Comparison of ENCODE assay signal across 1 cellular context in the genomic region with DNA sequence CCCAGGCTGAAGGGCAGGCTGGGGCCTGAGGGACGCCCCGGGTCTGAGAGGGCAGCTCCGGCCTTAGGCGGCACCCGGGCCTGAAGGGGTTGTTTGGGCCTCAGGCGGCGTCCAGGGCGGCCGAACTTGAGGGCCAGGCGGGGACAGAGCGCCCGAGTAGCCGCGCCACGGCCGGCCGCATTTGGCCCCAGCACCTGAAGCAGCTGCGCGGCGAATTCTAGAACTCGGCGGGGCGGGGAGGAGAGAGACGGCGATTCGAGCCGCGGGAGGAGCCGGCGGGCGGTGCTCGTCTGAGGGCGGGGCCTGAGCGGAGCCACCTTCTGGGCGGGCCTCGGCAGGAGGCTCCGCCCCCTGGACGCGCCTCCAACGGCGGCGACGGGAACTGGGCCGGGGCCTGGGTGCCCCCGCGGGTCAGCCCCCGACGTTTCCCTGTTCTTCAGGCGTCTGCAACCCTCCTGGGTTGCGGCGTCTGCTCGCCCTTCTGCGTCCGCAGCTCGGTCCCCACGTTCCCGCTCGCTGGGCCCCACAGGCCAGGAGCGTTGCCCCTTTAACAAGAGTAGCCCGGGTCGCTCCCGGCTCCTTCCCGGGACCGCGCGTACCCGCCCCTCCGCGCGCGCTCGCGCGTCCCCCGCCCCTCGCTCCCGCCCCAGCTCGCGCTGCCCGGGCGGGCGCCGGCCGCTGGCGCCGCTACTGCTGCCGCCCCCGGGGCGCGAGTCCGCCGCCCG.
TF ChIP-seq lines count a peak whose summit lies in the region.

A gene with protein sequence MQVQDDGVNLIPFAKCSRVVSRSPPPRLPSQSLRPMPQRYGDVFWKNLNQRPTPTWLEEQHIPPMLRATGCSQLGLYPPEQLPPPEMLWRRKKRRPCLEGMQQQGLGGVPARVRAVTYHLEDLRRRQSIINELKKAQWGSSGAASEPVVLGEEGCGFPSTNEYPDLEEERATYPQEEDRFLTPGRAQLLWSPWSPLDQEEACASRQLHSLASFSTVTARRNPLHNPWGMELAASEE (minus strand): TSS at position 221 of the 725 bp plus-strand sequence. CDS start 3,085 bp downstream, outside the sequence.
A gene (plus strand): TSS at position 649 of the 725 bp plus-strand sequence. CDS start 2,297 bp downstream, outside the sequence.

TF ChIP-seq in HepG2, 621 proteins besides CTCF, POLR2A, EP300 and RAD21 (continued from another document and continues in another):
- TF ChIP-seq, protein P1, sequence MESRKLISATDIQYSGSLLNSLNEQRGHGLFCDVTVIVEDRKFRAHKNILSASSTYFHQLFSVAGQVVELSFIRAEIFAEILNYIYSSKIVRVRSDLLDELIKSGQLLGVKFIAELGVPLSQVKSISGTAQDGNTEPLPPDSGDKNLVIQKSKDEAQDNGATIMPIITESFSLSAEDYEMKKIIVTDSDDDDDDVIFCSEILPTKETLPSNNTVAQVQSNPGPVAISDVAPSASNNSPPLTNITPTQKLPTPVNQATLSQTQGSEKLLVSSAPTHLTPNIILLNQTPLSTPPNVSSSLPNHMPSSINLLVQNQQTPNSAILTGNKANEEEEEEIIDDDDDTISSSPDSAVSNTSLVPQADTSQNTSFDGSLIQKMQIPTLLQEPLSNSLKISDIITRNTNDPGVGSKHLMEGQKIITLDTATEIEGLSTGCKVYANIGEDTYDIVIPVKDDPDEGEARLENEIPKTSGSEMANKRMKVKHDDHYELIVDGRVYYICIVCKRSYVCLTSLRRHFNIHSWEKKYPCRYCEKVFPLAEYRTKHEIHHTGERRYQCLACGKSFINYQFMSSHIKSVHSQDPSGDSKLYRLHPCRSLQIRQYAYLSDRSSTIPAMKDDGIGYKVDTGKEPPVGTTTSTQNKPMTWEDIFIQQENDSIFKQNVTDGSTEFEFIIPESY (CRISPR knock-in tag; IDR thresholded peaks at IDR 0.05) = no peak
- TF ChIP-seq TGIF2 (CRISPR knock-in tag; IDR thresholded peaks at IDR 0.05) (no peak), ZFX (CRISPR knock-in tag; IDR thresholded peaks at IDR 0.05; ENCODE audit: low read depth) (peak; percentile 83), ZC3H13 (CRISPR knock-in tag; IDR thresholded peaks at IDR 0.05) (0 out of 2 replicates have a peak, but pooled peaks have one; percentile 12), SALL2 (CRISPR knock-in tag; IDR thresholded peaks at IDR 0.05) (no peak), ZSCAN30 (CRISPR knock-in tag; IDR thresholded peaks at IDR 0.05) (no peak), GTF3A (CRISPR knock-in tag; conservative IDR thresholded peaks at IDR 0.05) (no peak), ZNF232 (CRISPR knock-in tag; IDR thresholded peaks at IDR 0.05; ENCODE audit: borderline replicate concordance) (no peak), FOXO1 (CRISPR knock-in tag; IDR thresholded peaks at IDR 0.05) (no peak; the same call in 1 of the 2 replicates), TRIM24 (CRISPR knock-in tag; IDR thresholded peaks at IDR 0.05) (no peak), HOXD1 (CRISPR knock-in tag; IDR thresholded peaks at IDR 0.05) (peak; percentile 24; the same call in 1 of the 2 replicates), ZNF124 (CRISPR knock-in tag; IDR thresholded peaks at IDR 0.05) (no peak), ZNF12 (CRISPR knock-in tag; IDR thresholded peaks at IDR 0.05) (no peak), NFYB (CRISPR knock-in tag; IDR thresholded peaks at IDR 0.05) (0 out of 2 replicates have a peak, but pooled peaks have one; percentile 10), ZFY (CRISPR knock-in tag; IDR thresholded peaks at IDR 0.05) (peak; percentile 88), SRSF9 (IDR thresholded peaks at IDR 0.05; ENCODE audit: borderline replicate concordance, insufficient read depth, low read depth, low read length, poor library complexity, severe bottlenecking) (no peak), CENPT (CRISPR knock-in tag; IDR thresholded peaks at IDR 0.05; ENCODE audit: low read depth) (no peak), NPAS2 (CRISPR knock-in tag; IDR thresholded peaks at IDR 0.05; ENCODE audit: borderline replicate concordance) (no peak), RBM22 (optimal IDR thresholded peaks at IDR 0.05; ENCODE audit: low read length) (peak; percentile 46), ZSCAN12 (CRISPR knock-in tag; IDR thresholded peaks at IDR 0.05) (no peak), HOXA7 (CRISPR knock-in tag; IDR thresholded peaks at IDR 0.05) (no peak), SMYD3 (CRISPR knock-in tag; IDR thresholded peaks at IDR 0.05) (0 out of 2 replicates have a peak, but pooled peaks have one; percentile 22), FOSL1 (CRISPR knock-in tag; IDR thresholded peaks at IDR 0.05; ENCODE audit: borderline replicate concordance) (no peak)
- TF ChIP-seq, protein P2, sequence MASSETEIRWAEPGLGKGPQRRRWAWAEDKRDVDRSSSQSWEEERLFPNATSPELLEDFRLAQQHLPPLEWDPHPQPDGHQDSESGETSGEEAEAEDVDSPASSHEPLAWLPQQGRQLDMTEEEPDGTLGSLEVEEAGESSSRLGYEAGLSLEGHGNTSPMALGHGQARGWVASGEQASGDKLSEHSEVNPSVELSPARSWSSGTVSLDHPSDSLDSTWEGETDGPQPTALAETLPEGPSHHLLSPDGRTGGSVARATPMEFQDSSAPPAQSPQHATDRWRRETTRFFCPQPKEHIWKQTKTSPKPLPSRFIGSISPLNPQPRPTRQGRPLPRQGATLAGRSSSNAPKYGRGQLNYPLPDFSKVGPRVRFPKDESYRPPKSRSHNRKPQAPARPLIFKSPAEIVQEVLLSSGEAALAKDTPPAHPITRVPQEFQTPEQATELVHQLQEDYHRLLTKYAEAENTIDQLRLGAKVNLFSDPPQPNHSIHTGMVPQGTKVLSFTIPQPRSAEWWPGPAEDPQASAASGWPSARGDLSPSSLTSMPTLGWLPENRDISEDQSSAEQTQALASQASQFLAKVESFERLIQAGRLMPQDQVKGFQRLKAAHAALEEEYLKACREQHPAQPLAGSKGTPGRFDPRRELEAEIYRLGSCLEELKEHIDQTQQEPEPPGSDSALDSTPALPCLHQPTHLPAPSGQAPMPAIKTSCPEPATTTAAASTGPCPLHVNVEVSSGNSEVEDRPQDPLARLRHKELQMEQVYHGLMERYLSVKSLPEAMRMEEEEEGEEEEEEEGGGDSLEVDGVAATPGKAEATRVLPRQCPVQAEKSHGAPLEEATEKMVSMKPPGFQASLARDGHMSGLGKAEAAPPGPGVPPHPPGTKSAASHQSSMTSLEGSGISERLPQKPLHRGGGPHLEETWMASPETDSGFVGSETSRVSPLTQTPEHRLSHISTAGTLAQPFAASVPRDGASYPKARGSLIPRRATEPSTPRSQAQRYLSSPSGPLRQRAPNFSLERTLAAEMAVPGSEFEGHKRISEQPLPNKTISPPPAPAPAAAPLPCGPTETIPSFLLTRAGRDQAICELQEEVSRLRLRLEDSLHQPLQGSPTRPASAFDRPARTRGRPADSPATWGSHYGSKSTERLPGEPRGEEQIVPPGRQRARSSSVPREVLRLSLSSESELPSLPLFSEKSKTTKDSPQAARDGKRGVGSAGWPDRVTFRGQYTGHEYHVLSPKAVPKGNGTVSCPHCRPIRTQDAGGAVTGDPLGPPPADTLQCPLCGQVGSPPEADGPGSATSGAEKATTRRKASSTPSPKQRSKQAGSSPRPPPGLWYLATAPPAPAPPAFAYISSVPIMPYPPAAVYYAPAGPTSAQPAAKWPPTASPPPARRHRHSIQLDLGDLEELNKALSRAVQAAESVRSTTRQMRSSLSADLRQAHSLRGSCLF (CRISPR knock-in tag; IDR thresholded peaks at IDR 0.05; ENCODE audit: borderline replicate concordance) = no peak; the same call in 1 of the 2 replicates
- TF ChIP-seq, protein P3, sequence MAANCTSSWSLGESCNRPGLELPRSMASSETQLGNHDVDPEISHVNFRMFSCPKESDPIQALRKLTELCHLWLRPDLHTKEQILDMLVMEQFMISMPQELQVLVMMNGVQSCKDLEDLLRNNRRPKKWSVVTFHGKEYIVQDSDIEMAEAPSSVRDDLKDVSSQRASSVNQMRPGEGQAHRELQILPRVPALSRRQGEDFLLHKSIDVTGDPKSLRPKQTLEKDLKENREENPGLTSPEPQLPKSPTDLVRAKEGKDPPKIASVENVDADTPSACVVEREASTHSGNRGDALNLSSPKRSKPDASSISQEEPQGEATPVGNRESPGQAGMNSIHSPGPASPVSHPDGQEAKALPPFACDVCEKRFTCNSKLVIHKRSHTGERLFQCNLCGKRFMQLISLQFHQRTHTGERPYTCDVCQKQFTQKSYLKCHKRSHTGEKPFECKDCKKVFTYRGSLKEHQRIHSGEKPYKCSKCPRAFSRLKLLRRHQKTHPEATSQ (CRISPR knock-in tag; IDR thresholded peaks at IDR 0.05; ENCODE audit: borderline replicate concordance) = no peak
- TF ChIP-seq, protein P4, sequence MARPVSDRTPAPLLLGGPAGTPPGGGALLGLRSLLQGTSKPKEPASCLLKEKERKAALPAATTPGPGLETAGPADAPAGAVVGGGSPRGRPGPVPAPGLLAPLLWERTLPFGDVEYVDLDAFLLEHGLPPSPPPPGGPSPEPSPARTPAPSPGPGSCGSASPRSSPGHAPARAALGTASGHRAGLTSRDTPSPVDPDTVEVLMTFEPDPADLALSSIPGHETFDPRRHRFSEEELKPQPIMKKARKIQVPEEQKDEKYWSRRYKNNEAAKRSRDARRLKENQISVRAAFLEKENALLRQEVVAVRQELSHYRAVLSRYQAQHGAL (CRISPR knock-in tag; IDR thresholded peaks at IDR 0.05; ENCODE audit: not compliant biosample characterization) = no peak
- TF ChIP-seq, protein P5, sequence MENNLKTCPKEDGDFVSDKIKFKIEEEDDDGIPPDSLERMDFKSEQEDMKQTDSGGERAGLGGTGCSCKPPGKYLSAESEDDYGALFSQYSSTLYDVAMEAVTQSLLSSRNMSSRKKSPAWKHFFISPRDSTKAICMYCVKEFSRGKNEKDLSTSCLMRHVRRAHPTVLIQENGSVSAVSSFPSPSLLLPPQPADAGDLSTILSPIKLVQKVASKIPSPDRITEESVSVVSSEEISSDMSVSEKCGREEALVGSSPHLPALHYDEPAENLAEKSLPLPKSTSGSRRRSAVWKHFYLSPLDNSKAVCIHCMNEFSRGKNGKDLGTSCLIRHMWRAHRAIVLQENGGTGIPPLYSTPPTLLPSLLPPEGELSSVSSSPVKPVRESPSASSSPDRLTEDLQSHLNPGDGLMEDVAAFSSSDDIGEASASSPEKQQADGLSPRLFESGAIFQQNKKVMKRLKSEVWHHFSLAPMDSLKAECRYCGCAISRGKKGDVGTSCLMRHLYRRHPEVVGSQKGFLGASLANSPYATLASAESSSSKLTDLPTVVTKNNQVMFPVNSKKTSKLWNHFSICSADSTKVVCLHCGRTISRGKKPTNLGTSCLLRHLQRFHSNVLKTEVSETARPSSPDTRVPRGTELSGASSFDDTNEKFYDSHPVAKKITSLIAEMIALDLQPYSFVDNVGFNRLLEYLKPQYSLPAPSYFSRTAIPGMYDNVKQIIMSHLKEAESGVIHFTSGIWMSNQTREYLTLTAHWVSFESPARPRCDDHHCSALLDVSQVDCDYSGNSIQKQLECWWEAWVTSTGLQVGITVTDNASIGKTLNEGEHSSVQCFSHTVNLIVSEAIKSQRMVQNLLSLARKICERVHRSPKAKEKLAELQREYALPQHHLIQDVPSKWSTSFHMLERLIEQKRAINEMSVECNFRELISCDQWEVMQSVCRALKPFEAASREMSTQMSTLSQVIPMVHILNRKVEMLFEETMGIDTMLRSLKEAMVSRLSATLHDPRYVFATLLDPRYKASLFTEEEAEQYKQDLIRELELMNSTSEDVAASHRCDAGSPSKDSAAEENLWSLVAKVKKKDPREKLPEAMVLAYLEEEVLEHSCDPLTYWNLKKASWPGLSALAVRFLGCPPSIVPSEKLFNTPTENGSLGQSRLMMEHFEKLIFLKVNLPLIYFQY (CRISPR knock-in tag; IDR thresholded peaks at IDR 0.05; ENCODE audit: borderline replicate concordance) = peak; percentile 84; the same call in 1 of the 2 replicates
- TF ChIP-seq, protein P6, sequence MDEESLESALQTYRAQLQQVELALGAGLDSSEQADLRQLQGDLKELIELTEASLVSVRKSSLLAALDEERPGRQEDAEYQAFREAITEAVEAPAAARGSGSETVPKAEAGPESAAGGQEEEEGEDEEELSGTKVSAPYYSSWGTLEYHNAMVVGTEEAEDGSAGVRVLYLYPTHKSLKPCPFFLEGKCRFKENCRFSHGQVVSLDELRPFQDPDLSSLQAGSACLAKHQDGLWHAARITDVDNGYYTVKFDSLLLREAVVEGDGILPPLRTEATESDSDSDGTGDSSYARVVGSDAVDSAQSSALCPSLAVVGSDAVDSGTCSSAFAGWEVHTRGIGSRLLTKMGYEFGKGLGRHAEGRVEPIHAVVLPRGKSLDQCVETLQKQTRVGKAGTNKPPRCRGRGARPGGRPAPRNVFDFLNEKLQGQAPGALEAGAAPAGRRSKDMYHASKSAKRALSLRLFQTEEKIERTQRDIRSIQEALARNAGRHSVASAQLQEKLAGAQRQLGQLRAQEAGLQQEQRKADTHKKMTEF (CRISPR knock-in tag; IDR thresholded peaks at IDR 0.05) = peak; percentile 56
- TF ChIP-seq, protein P7, sequence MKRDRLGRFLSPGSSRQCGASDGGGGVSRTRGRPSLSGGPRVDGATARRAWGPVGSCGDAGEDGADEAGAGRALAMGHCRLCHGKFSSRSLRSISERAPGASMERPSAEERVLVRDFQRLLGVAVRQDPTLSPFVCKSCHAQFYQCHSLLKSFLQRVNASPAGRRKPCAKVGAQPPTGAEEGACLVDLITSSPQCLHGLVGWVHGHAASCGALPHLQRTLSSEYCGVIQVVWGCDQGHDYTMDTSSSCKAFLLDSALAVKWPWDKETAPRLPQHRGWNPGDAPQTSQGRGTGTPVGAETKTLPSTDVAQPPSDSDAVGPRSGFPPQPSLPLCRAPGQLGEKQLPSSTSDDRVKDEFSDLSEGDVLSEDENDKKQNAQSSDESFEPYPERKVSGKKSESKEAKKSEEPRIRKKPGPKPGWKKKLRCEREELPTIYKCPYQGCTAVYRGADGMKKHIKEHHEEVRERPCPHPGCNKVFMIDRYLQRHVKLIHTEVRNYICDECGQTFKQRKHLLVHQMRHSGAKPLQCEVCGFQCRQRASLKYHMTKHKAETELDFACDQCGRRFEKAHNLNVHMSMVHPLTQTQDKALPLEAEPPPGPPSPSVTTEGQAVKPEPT (CRISPR knock-in tag; IDR thresholded peaks at IDR 0.05; ENCODE audit: low read depth) = no peak
- TF ChIP-seq, protein P8, sequence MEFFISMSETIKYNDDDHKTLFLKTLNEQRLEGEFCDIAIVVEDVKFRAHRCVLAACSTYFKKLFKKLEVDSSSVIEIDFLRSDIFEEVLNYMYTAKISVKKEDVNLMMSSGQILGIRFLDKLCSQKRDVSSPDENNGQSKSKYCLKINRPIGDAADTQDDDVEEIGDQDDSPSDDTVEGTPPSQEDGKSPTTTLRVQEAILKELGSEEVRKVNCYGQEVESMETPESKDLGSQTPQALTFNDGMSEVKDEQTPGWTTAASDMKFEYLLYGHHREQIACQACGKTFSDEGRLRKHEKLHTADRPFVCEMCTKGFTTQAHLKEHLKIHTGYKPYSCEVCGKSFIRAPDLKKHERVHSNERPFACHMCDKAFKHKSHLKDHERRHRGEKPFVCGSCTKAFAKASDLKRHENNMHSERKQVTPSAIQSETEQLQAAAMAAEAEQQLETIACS (CRISPR knock-in tag; IDR thresholded peaks at IDR 0.05) = peak; percentile 91
- TF ChIP-seq, protein P9, sequence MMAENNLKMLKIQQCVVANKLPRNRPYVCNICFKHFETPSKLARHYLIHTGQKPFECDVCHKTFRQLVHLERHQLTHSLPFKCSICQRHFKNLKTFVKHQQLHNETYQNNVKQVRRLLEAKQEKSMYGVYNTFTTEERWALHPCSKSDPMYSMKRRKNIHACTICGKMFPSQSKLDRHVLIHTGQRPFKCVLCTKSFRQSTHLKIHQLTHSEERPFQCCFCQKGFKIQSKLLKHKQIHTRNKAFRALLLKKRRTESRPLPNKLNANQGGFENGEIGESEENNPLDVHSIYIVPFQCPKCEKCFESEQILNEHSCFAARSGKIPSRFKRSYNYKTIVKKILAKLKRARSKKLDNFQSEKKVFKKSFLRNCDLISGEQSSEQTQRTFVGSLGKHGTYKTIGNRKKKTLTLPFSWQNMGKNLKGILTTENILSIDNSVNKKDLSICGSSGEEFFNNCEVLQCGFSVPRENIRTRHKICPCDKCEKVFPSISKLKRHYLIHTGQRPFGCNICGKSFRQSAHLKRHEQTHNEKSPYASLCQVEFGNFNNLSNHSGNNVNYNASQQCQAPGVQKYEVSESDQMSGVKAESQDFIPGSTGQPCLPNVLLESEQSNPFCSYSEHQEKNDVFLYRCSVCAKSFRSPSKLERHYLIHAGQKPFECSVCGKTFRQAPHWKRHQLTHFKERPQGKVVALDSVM (CRISPR knock-in tag; IDR thresholded peaks at IDR 0.05) = no peak
